16 cellular contexts compared by ENCODE assay signal in the genomic region with DNA sequence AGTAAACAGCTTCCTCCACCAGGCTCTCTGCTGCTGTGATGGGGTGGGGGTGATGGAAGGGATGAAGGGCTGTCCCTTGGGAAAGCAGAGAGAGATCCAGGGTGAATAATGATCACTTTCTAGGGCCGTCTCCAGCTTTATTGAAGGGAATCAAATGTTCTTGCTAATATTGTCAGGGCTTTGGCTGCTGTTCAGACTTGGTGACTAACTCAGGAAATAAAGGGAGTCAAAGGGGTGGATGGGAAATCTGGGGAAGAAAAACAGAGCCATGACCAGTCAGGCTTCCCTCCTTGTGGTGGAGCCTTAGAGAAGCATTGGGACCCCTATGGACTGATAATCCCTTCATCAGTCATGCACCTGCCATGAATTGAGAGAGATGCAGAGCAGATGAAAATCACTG.
DNase-seq lines count a peak whose midpoint lies in the region; ATAC-seq and TF ChIP-seq lines count a peak whose summit lies in the region.
"Had no signal": no experiment of that assay in that cellular context is flagged by ENCODE, and none has a peak within 500 bp of the region (broad histone marks: within the 10 kb centered on the region; RNA-seq: fewer than 3 reads in every experiment).

No MANE protein-coding gene starts in this region.

- no peak for TF ChIP-seq CTCF in Loucy (conservative IDR thresholded peaks at IDR 0.05; ENCODE audit: low read length)
- no peak for TF ChIP-seq CTCF in suprapubic skin (IDR thresholded peaks at IDR 0.05)

- H3K9ac ChIP-seq in Loucy (ENCODE audit: low read depth, low read length, poor library complexity, severe bottlenecking) = no peak overlapping the region

- H3K4me2 ChIP-seq in Loucy (ENCODE audit: low read depth, low read length, poor library complexity, severe bottlenecking) = peak overlapping the region; percentile 22

- ATAC-seq in HG03442 (IDR thresholded peaks at IDR 0.05; ENCODE audit: unreplicated experiment) = no peak
- ATAC-seq in GM19324 (IDR thresholded peaks at IDR 0.05; ENCODE audit: low FRiP score, unreplicated experiment) = no peak
- ATAC-seq: mucosa of descending colon, T-helper 17 cell had no signal

- no peaks in the 10 kb centered on the region for H4K20me1 ChIP-seq in Loucy (ENCODE audit: insufficient read depth, low read length, poor library complexity, severe bottlenecking)

- TF ChIP-seq EP300 in suprapubic skin (IDR thresholded peaks at IDR 0.05) = no peak

- H3K27me3 ChIP-seq in Loucy (ENCODE audit: insufficient read depth, low read length, poor library complexity, severe bottlenecking) = no peaks in the 10 kb centered on the region
- H3K27me3 ChIP-seq in suprapubic skin = no peaks in the 10 kb centered on the region
- H3K27me3 ChIP-seq: BE2C, cardiac muscle cell had no signal

- H3F3A ChIP-seq in Loucy (ENCODE audit: low read depth) = no peaks in the 10 kb centered on the region

- H3K4me3 ChIP-seq in Loucy (ENCODE audit: low read length, poor library complexity, severe bottlenecking) (no peak overlapping the region), suprapubic skin (no peak overlapping the region)
- H3K4me3 ChIP-seq: cardiac muscle cell, mucosa of descending colon, prostate gland had no signal

- peak overlapping the region; percentile 23; the same call in 1 of the 2 replicates for H2AFZ ChIP-seq in Loucy (ENCODE audit: low read length)

- no peak for TF ChIP-seq POLR2A in suprapubic skin (IDR thresholded peaks at IDR 0.05)

- H3K79me2 ChIP-seq in Loucy (ENCODE audit: insufficient read depth, low read length) = no peaks in the 10 kb centered on the region

- H3K4me1 ChIP-seq in Loucy (ENCODE audit: insufficient read depth, low read length, poor library complexity, severe bottlenecking) = peaks cover 21% of the 10 kb centered on the region
- peaks cover 4% of the 10 kb centered on the region for H3K4me1 ChIP-seq in suprapubic skin
- H3K4me1 ChIP-seq: prostate gland had no signal

- DNase-seq in AG20443 (ENCODE audit: low spot score) = peak; percentile 22
- DNase-seq in caudate nucleus (lab: John Stamatoyannopoulos, UW) = peak in 6 of 61 donors; percentile 15 to 40 (median 22)
- DNase-seq in lung microvascular endothelial cell (ENCODE audit: low read depth in 2 of 2) = peak; percentile 73 to 84
- no peak for DNase-seq in suprapubic skin (ENCODE audit: low spot score in 2 of 2)
- DNase-seq in NCI-H524 treated with DMSO at 0.1 percent for 48 hours (lab: John Stamatoyannopoulos, UW) = no peak
- DNase-seq: activated CD4-positive, alpha-beta T cell treated with anti-CD3 and anti-CD28 coated beads, Interleukin-2, amount 50 U/mL, for 48 hours; BE2C; GOT3; stimulated activated CD4-positive, alpha-beta T cell treated with anti-CD3 and anti-CD28 coated beads, Interleukin-4, amount 100 ng/mL, for 1 hour; T-helper 17 cell had no signal

- H3K27ac ChIP-seq in caudate nucleus (ENCODE audit: low read depth, low read length) = peak overlapping the region; percentile 72
- H3K27ac ChIP-seq in suprapubic skin = no peak overlapping the region
- H3K27ac ChIP-seq: cardiac muscle cell, prostate gland had no signal

- no peaks in the 10 kb centered on the region for H3K9me2 ChIP-seq in Loucy (replicated peaks; ENCODE audit: low read depth, low read length)

- H3K36me3 ChIP-seq in Loucy (ENCODE audit: insufficient read depth, low read length) = no peaks in the 10 kb centered on the region
- no peaks in the 10 kb centered on the region for H3K36me3 ChIP-seq in suprapubic skin
- H3K36me3 ChIP-seq: BE2C, cardiac muscle cell, prostate gland had no signal

- WGBS in suprapubic skin = 10% methylated on average over 1 of the region's 1 CpG

- H3K9me3 ChIP-seq in Loucy (ENCODE audit: insufficient read depth, low read depth, low read length) = no peaks in the 10 kb centered on the region
- H3K9me3 ChIP-seq in suprapubic skin = no peaks in the 10 kb centered on the region
- H3K9me3 ChIP-seq: BE2C, mucosa of descending colon, prostate gland had no signal

Comparison
In these comparisons a context has a peak if more than half of its experiments do, and no peak if none do; other contexts are left out.
1. DNase-seq: peak in AG20443 (single experiment) and lung microvascular endothelial cell (2 of 2); none in suprapubic skin (0 of 2) and NCI-H524 treated with DMSO at 0.1 percent for 48 hours (single experiment).